12 cellular contexts compared by ENCODE assay signal in the genomic region with DNA sequence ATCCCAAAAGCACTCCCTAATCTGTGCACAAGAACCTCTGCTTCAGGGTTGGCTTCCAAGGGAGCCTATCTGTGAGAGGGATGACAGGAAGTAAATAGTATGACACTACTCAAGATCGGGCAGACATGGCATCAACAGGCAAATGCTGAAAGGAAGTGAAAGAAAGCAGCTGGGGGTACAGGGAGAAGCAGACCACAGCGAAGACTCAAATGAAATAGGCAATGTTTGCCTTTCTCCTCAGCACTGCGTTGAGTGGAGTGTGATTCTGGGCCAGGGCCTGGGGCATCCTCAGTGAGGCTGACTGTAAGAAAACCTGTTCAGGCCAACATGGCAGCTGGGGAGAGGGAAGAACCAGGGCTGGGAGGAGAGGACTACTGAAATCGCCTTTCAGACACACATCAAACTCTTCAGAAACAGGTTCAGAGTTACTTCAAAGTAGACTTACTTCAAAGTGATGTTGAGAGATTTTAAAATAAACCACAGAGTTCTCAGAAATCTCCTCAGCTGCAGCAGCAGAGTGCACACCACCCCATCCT.
DNase-seq lines count a peak whose midpoint lies in the region; ATAC-seq and TF ChIP-seq lines count a peak whose summit lies in the region.
"Had no signal": no experiment of that assay in that cellular context is flagged by ENCODE, and none has a peak within 500 bp of the region (broad histone marks: within the 10 kb centered on the region; RNA-seq: fewer than 3 reads in every experiment).

No MANE protein-coding gene starts in this region.

- ATAC-seq in CD4-positive, CD25-positive, alpha-beta regulatory T cell (ENCODE audit: low read depth in 2 of 2): peak; percentile 85 to 88
- ATAC-seq in GM21423 (IDR thresholded peaks at IDR 0.05; ENCODE audit: unreplicated experiment): peak; percentile 94
- ATAC-seq in WTC11: no peak
- ATAC-seq: PC-3 had no signal

- intact Hi-C loops in activated naive CD4-positive, alpha-beta T cell treated with anti-CD3 and anti-CD28 coated beads for 36 hours (cut with micrococcal nuclease): loop anchor here (1.0 to 5.0 kb wide), 3 partner anchors 220 to 749 kb away; a partner anchor contains a TSS

- H3K27ac ChIP-seq in CD4-positive, CD25-positive, alpha-beta regulatory T cell (ENCODE audit: insufficient read depth, low read length, poor library complexity, severe bottlenecking): peak overlapping the region; percentile 74

- no peaks in the 10 kb centered on the region for H3K36me3 Mint-ChIP-seq in CD4-positive, CD25-positive, alpha-beta regulatory T cell
- H3K36me3 Mint-ChIP-seq in activated naive CD4-positive, alpha-beta T cell treated with anti-CD3 and anti-CD28 coated beads for 36 hours (ENCODE audit: low read depth): no peaks in the 10 kb centered on the region
- H3K36me3 Mint-ChIP-seq in WTC11: no peaks in the 10 kb centered on the region

- TF ChIP-seq CTCF in WTC11 (IDR thresholded peaks at IDR 0.05): no peak

- H3K4me1 Mint-ChIP-seq in CD4-positive, CD25-positive, alpha-beta regulatory T cell: peaks cover 25 to 53% (median 39%) of the 10 kb centered on the region in 4 donors
- peaks cover 49% of the 10 kb centered on the region for H3K4me1 Mint-ChIP-seq in activated naive CD4-positive, alpha-beta T cell treated with anti-CD3 and anti-CD28 coated beads for 36 hours (ENCODE audit: low read depth)
- peaks cover 8% of the 10 kb centered on the region; the same call in 1 of the 2 replicates for H3K4me1 Mint-ChIP-seq in WTC11

- no peaks in the 10 kb centered on the region for H3K9me3 Mint-ChIP-seq in CD4-positive, CD25-positive, alpha-beta regulatory T cell
- H3K9me3 Mint-ChIP-seq in activated naive CD4-positive, alpha-beta T cell treated with anti-CD3 and anti-CD28 coated beads for 36 hours: no peaks in the 10 kb centered on the region
- no peaks in the 10 kb centered on the region for H3K9me3 Mint-ChIP-seq in WTC11

- CTCF ChIA-PET in activated naive CD4-positive, alpha-beta T cell treated with anti-CD3 and anti-CD28 coated beads for 36 hours (lab: Charles Lee): interaction anchor here (0.6 to 1.8 kb wide), 2 partner anchors 24 to 37 kb away, joined by 3 to 5 read pairs; no protein-coding TSS in a partner anchor
- CTCF ChIA-PET in WTC11 (lab: Charles Lee): interaction anchor here (0.7 to 1.8 kb wide), 2 partner anchors 24 to 77 kb away, joined by 3 to 7 read pairs; no protein-coding TSS in a partner anchor

- no peaks in the 10 kb centered on the region for H3K36me3 ChIP-seq in CD4-positive, CD25-positive, alpha-beta regulatory T cell (ENCODE audit: control insufficient read depth, insufficient read depth, low read length)
- no peaks in the 10 kb centered on the region for H3K36me3 ChIP-seq in MG63

- H3K4me3 ChIP-seq in CD4-positive, CD25-positive, alpha-beta regulatory T cell (ENCODE audit: low read depth, low read length): peak overlapping the region; percentile 65
- no peak overlapping the region for H3K4me3 ChIP-seq in MG63

- DNase-seq in CD4-positive, CD25-positive, alpha-beta regulatory T cell: peak in 2 of 3 donors; percentile 61 to 84
- DNase-seq in MV-4-11 (lab: John Stamatoyannopoulos, UW) (peak; percentile 69), WTC11 (ENCODE audit: low spot score) (no peak), MG63 (no peak), NCI-H187 treated with DMSO at 0.1 percent for 48 hours (lab: John Stamatoyannopoulos, UW) (no peak), DMS 273 (lab: John Stamatoyannopoulos, UW; ENCODE audit: unreplicated experiment) (no peak)
- peak; percentile 57 for DNase-seq in activated naive CD4-positive, alpha-beta T cell treated with anti-CD3 and anti-CD28 coated beads for 36 hours
- DNase-seq: amniotic stem cell, head of caudate nucleus, PC-3 had no signal

- no peaks in the 10 kb centered on the region for H3K9me3 ChIP-seq in CD4-positive, CD25-positive, alpha-beta regulatory T cell (ENCODE audit: control insufficient read depth in 2 of 2, low read length in 2 of 2)
- no peaks in the 10 kb centered on the region for H3K9me3 ChIP-seq in MG63

- H3K27ac Mint-ChIP-seq in CD4-positive, CD25-positive, alpha-beta regulatory T cell: peak overlapping the region; percentile 91 to 99 (median 92)
- peak overlapping the region; percentile 81 for H3K27ac Mint-ChIP-seq in activated naive CD4-positive, alpha-beta T cell treated with anti-CD3 and anti-CD28 coated beads for 36 hours
- no peak overlapping the region for H3K27ac Mint-ChIP-seq in WTC11
- H3K27ac Mint-ChIP-seq: progenitor cell of endocrine pancreas had no signal

- H3K4me1 ChIP-seq in CD4-positive, CD25-positive, alpha-beta regulatory T cell (ENCODE audit: control insufficient read depth, insufficient read depth, low read length, poor library complexity, severe bottlenecking): peaks cover 29% of the 10 kb centered on the region

- H3K27me3 Mint-ChIP-seq in CD4-positive, CD25-positive, alpha-beta regulatory T cell: no peaks in the 10 kb centered on the region
- H3K27me3 Mint-ChIP-seq in activated naive CD4-positive, alpha-beta T cell treated with anti-CD3 and anti-CD28 coated beads for 36 hours (ENCODE audit: low read depth): no peaks in the 10 kb centered on the region
- no peaks in the 10 kb centered on the region for H3K27me3 Mint-ChIP-seq in WTC11 (ENCODE audit: low read depth)

- H3K27me3 ChIP-seq in CD4-positive, CD25-positive, alpha-beta regulatory T cell (ENCODE audit: control insufficient read depth, insufficient read depth, low read length): no peaks in the 10 kb centered on the region
- H3K27me3 ChIP-seq in MG63: no peaks in the 10 kb centered on the region

- H3K4me3 Mint-ChIP-seq in CD4-positive, CD25-positive, alpha-beta regulatory T cell: peak overlapping the region; percentile 13 to 80 (median 66)
- peak overlapping the region; percentile 56 for H3K4me3 Mint-ChIP-seq in activated naive CD4-positive, alpha-beta T cell treated with anti-CD3 and anti-CD28 coated beads for 36 hours
- H3K4me3 Mint-ChIP-seq in WTC11: no peak overlapping the region

- POLR2A ChIA-PET in WTC11 (lab: Charles Lee): no interaction called here

TF ChIP-seq in WTC11, 78 proteins besides CTCF, POLR2A, EP300 and RAD21:
- no peak for TF ChIP-seq NR2C2 (CRISPR knock-in tag; IDR thresholded peaks at IDR 0.05)
- no peak for TF ChIP-seq ZNF121 (CRISPR knock-in tag; IDR thresholded peaks at IDR 0.05)
- TF ChIP-seq, protein P1, sequence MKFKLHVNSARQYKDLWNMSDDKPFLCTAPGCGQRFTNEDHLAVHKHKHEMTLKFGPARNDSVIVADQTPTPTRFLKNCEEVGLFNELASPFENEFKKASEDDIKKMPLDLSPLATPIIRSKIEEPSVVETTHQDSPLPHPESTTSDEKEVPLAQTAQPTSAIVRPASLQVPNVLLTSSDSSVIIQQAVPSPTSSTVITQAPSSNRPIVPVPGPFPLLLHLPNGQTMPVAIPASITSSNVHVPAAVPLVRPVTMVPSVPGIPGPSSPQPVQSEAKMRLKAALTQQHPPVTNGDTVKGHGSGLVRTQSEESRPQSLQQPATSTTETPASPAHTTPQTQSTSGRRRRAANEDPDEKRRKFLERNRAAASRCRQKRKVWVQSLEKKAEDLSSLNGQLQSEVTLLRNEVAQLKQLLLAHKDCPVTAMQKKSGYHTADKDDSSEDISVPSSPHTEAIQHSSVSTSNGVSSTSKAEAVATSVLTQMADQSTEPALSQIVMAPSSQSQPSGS (CRISPR knock-in tag; IDR thresholded peaks at IDR 0.05; ENCODE audit: borderline replicate concordance, low read depth): no peak
- TF ChIP-seq, protein P2, sequence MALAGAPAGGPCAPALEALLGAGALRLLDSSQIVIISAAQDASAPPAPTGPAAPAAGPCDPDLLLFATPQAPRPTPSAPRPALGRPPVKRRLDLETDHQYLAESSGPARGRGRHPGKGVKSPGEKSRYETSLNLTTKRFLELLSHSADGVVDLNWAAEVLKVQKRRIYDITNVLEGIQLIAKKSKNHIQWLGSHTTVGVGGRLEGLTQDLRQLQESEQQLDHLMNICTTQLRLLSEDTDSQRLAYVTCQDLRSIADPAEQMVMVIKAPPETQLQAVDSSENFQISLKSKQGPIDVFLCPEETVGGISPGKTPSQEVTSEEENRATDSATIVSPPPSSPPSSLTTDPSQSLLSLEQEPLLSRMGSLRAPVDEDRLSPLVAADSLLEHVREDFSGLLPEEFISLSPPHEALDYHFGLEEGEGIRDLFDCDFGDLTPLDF (CRISPR knock-in tag; IDR thresholded peaks at IDR 0.05): no peak
TF ChIP-seq in WTC11: peak in this region for 0.

Comparison
In these comparisons a context has a peak if more than half of its experiments do, and no peak if none do; other contexts are left out.
1. DNase-seq: peak in CD4-positive, CD25-positive, alpha-beta regulatory T cell (2 of 3), MV-4-11 (single experiment) and activated naive CD4-positive, alpha-beta T cell treated with anti-CD3 and anti-CD28 coated beads for 36 hours (single experiment); none in WTC11 (single experiment), MG63 (single experiment), NCI-H187 treated with DMSO at 0.1 percent for 48 hours (single experiment) and DMS 273 (single experiment).